In genomic region chrX:86137071-86137470, GRCh38 we compare ENCODE assay signal across 21 cellular contexts. TPM values are rescaled to one million over a fixed set of nuclear protein-coding genes. Genes with fewer than 3 reads are reported as not detected.
"Had no signal": no experiment of that assay in that cellular context is flagged by ENCODE, and none has a peak within 500 bp of the region (broad histone marks: within the 10 kb centered on the region; RNA-seq: fewer than 3 reads in every experiment).

No MANE protein-coding gene starts in this region.

- H3K9me3 Mint-ChIP-seq: activated naive CD8-positive, alpha-beta T cell treated with anti-CD3 and anti-CD28 coated beads for 36 hours; effector memory CD8-positive, alpha-beta T cell; memory B cell; natural killer cell had no signal

- H3K4me3 Mint-ChIP-seq: activated naive CD8-positive, alpha-beta T cell treated with anti-CD3 and anti-CD28 coated beads for 36 hours; effector memory CD8-positive, alpha-beta T cell; memory B cell; natural killer cell had no signal

- H3K27ac ChIP-seq: epithelial cell of prostate, gastroesophageal sphincter, heart right ventricle, left lung, neutrophil, parathyroid adenoma, sigmoid colon, stomach, thoracic aorta, upper lobe of right lung had no signal

- H3K4me1 Mint-ChIP-seq: activated naive CD8-positive, alpha-beta T cell treated with anti-CD3 and anti-CD28 coated beads for 36 hours; natural killer cell had no signal

- H3K27me3 ChIP-seq: gastroesophageal sphincter, neutrophil, sigmoid colon, stomach, upper lobe of right lung had no signal

- H3K27me3 Mint-ChIP-seq: activated naive CD8-positive, alpha-beta T cell treated with anti-CD3 and anti-CD28 coated beads for 36 hours had no signal

- H3K27ac Mint-ChIP-seq: activated naive CD8-positive, alpha-beta T cell treated with anti-CD3 and anti-CD28 coated beads for 36 hours; effector memory CD8-positive, alpha-beta T cell; memory B cell; natural killer cell had no signal

- DNase-seq: activated CD4-positive, alpha-beta T cell treated with anti-CD3 and anti-CD28 coated beads, Interleukin-2, amount 50 U/mL, for 1 hour; activated CD4-positive, CD25-positive, alpha-beta regulatory T cell; activated CD8-positive, alpha-beta memory T cell treated with anti-CD3 and anti-CD28 coated beads for 24 hours; activated gamma-delta T cell treated with Interleukin-2 at 50 U/mL for 16 hours; activated naive CD8-positive, alpha-beta T cell treated with anti-CD3 and anti-CD28 coated beads for 36 hours; amygdala; dermis blood vessel endothelial cell; effector memory CD8-positive, alpha-beta T cell; heart right ventricle; left lung; natural killer cell; sigmoid colon; stimulated activated CD4-positive, alpha-beta T cell treated with anti-CD3 and anti-CD28 coated beads, Interleukin-1b, Interleukin-23, amount 100 ng/mL, for 48 hours; stomach; upper lobe of right lung had no signal

- H3K36me3 Mint-ChIP-seq: activated naive CD8-positive, alpha-beta T cell treated with anti-CD3 and anti-CD28 coated beads for 36 hours; memory B cell; natural killer cell had no signal

- H3K79me2 ChIP-seq: parathyroid adenoma had no signal

- ATAC-seq: effector memory CD8-positive, alpha-beta T cell; gastroesophageal sphincter; heart right ventricle; left lung; natural killer cell; upper lobe of right lung had no signal

- H3K4me1 ChIP-seq: gastroesophageal sphincter, heart right ventricle, left lung, parathyroid adenoma, sigmoid colon, stomach, upper lobe of right lung had no signal

- H3K4me3 ChIP-seq: gastroesophageal sphincter, heart right ventricle, left lung, sigmoid colon, stomach, thoracic aorta, upper lobe of right lung had no signal

- H3K36me3 ChIP-seq: gastroesophageal sphincter, heart right ventricle, left lung, neutrophil, sigmoid colon, stomach, thoracic aorta, upper lobe of right lung had no signal

- H2AFZ ChIP-seq: parathyroid adenoma had no signal

RNA-seq across cellular contexts. Expression of gene DACH2, which starts 11.2 kb away (rescaled TPM):
- total RNA-seq: activated naive CD8-positive, alpha-beta T cell treated with anti-CD3 and anti-CD28 coated beads for 36 hours; dermis blood vessel endothelial cell; heart right ventricle; natural killer cell; thoracic aorta; upper lobe of right lung had no signal
